1 cellular context compared by ENCODE assay signal in genomic region chr2:8573234-8573941, GRCh38.
TF ChIP-seq lines count a peak whose summit lies in the region.

No MANE protein-coding gene starts in this region.

TF ChIP-seq in HepG2, 621 proteins besides CTCF, POLR2A, EP300 and RAD21 (continued from another document and continues in another):
- no peak for TF ChIP-seq REXO4 (CRISPR knock-in tag; IDR thresholded peaks at IDR 0.05; ENCODE audit: borderline replicate concordance)
- TF ChIP-seq ZNF614 (CRISPR knock-in tag; IDR thresholded peaks at IDR 0.05; ENCODE audit: borderline replicate concordance), result no peak
- TF ChIP-seq ZBTB1 (CRISPR knock-in tag; IDR thresholded peaks at IDR 0.05; ENCODE audit: borderline replicate concordance), result no peak
- TF ChIP-seq, protein P1, sequence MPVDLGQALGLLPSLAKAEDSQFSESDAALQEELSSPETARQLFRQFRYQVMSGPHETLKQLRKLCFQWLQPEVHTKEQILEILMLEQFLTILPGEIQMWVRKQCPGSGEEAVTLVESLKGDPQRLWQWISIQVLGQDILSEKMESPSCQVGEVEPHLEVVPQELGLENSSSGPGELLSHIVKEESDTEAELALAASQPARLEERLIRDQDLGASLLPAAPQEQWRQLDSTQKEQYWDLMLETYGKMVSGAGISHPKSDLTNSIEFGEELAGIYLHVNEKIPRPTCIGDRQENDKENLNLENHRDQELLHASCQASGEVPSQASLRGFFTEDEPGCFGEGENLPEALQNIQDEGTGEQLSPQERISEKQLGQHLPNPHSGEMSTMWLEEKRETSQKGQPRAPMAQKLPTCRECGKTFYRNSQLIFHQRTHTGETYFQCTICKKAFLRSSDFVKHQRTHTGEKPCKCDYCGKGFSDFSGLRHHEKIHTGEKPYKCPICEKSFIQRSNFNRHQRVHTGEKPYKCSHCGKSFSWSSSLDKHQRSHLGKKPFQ (CRISPR knock-in tag; IDR thresholded peaks at IDR 0.05; ENCODE audit: insufficient replicate concordance), result peak; percentile 23
- TF ChIP-seq ZNF124 (CRISPR knock-in tag; IDR thresholded peaks at IDR 0.05), result no peak
- no peak for TF ChIP-seq KDM4B (CRISPR knock-in tag; IDR thresholded peaks at IDR 0.05)
- TF ChIP-seq SETDB1 (CRISPR knock-in tag; IDR thresholded peaks at IDR 0.05; ENCODE audit: borderline replicate concordance), result no peak
- TF ChIP-seq ZNF253 (CRISPR knock-in tag; IDR thresholded peaks at IDR 0.05; ENCODE audit: borderline replicate concordance), result 0 out of 2 replicates have a peak, but pooled peaks have one; percentile 17
- no peak for TF ChIP-seq ZNF652 (CRISPR knock-in tag; IDR thresholded peaks at IDR 0.05; ENCODE audit: borderline replicate concordance, low read depth)
- no peak for TF ChIP-seq ZBTB49 (CRISPR knock-in tag; IDR thresholded peaks at IDR 0.05; ENCODE audit: borderline replicate concordance)
- no peak; the same call in 1 of the 2 replicates for TF ChIP-seq ZNF558 (CRISPR knock-in tag; IDR thresholded peaks at IDR 0.05; ENCODE audit: borderline replicate concordance)
- no peak for TF ChIP-seq ZNF83 (CRISPR knock-in tag; IDR thresholded peaks at IDR 0.05; ENCODE audit: borderline replicate concordance)
- no peak for TF ChIP-seq CC2D1A (CRISPR knock-in tag; IDR thresholded peaks at IDR 0.05)
- TF ChIP-seq MLX (CRISPR knock-in tag; IDR thresholded peaks at IDR 0.05), result no peak
- TF ChIP-seq MAF1 (CRISPR knock-in tag; IDR thresholded peaks at IDR 0.05; ENCODE audit: borderline replicate concordance), result no peak
- TF ChIP-seq ZSCAN22 (CRISPR knock-in tag; IDR thresholded peaks at IDR 0.05), result 0 out of 2 replicates have a peak, but pooled peaks have one; percentile 14
- no peak for TF ChIP-seq ASH2L (IDR thresholded peaks at IDR 0.05; ENCODE audit: insufficient read length, low read depth, low read length)
- TF ChIP-seq ZNF343 (CRISPR knock-in tag; IDR thresholded peaks at IDR 0.05), result no peak
- no peak; the same call in 1 of the 2 replicates for TF ChIP-seq JUN (CRISPR knock-in tag; IDR thresholded peaks at IDR 0.05)
- TF ChIP-seq HMGXB3 (CRISPR knock-in tag; IDR thresholded peaks at IDR 0.05; ENCODE audit: borderline replicate concordance), result no peak
- no peak for TF ChIP-seq RORA (CRISPR knock-in tag; IDR thresholded peaks at IDR 0.05)
- TF ChIP-seq, protein P2, sequence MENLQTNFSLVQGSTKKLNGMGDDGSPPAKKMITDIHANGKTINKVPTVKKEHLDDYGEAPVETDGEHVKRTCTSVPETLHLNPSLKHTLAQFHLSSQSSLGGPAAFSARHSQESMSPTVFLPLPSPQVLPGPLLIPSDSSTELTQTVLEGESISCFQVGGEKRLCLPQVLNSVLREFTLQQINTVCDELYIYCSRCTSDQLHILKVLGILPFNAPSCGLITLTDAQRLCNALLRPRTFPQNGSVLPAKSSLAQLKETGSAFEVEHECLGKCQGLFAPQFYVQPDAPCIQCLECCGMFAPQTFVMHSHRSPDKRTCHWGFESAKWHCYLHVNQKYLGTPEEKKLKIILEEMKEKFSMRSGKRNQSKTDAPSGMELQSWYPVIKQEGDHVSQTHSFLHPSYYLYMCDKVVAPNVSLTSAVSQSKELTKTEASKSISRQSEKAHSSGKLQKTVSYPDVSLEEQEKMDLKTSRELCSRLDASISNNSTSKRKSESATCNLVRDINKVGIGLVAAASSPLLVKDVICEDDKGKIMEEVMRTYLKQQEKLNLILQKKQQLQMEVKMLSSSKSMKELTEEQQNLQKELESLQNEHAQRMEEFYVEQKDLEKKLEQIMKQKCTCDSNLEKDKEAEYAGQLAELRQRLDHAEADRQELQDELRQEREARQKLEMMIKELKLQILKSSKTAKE (CRISPR knock-in tag; IDR thresholded peaks at IDR 0.05; ENCODE audit: borderline replicate concordance), result no peak; the same call in 1 of the 2 replicates
- TF ChIP-seq ZNF616 (CRISPR knock-in tag; IDR thresholded peaks at IDR 0.05; ENCODE audit: low read depth), result no peak
- no peak for TF ChIP-seq BATF2 (CRISPR knock-in tag; IDR thresholded peaks at IDR 0.05)
- TF ChIP-seq SUZ12 (IDR thresholded peaks at IDR 0.05; ENCODE audit: low read depth, low read length), result no peak
- no peak; the same call in 1 of the 2 replicates for TF ChIP-seq ETS1 (CRISPR knock-in tag; IDR thresholded peaks at IDR 0.05)
- TF ChIP-seq ZNF503 (CRISPR knock-in tag; IDR thresholded peaks at IDR 0.05), result no peak
- TF ChIP-seq ZNF510 (CRISPR knock-in tag; IDR thresholded peaks at IDR 0.05; ENCODE audit: low read depth), result no peak
- TF ChIP-seq FOXM1 (CRISPR knock-in tag; IDR thresholded peaks at IDR 0.05), result no peak
- TF ChIP-seq TCF7 (IDR thresholded peaks at IDR 0.05; ENCODE audit: low read depth), result no peak
- TF ChIP-seq, protein P3, sequence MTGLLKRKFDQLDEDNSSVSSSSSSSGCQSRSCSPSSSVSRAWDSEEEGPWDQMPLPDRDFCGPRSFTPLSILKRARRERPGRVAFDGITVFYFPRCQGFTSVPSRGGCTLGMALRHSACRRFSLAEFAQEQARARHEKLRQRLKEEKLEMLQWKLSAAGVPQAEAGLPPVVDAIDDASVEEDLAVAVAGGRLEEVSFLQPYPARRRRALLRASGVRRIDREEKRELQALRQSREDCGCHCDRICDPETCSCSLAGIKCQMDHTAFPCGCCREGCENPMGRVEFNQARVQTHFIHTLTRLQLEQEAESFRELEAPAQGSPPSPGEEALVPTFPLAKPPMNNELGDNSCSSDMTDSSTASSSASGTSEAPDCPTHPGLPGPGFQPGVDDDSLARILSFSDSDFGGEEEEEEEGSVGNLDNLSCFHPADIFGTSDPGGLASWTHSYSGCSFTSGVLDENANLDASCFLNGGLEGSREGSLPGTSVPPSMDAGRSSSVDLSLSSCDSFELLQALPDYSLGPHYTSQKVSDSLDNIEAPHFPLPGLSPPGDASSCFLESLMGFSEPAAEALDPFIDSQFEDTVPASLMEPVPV (CRISPR knock-in tag; IDR thresholded peaks at IDR 0.05), result peak; percentile 26; the same call in 1 of the 2 replicates
- TF ChIP-seq JUNB (CRISPR knock-in tag; IDR thresholded peaks at IDR 0.05; ENCODE audit: borderline replicate concordance), result no peak
- no peak; the same call in 1 of the 2 replicates for TF ChIP-seq ZNF703 (CRISPR knock-in tag; IDR thresholded peaks at IDR 0.05; ENCODE audit: borderline replicate concordance)
- TF ChIP-seq, protein P4, sequence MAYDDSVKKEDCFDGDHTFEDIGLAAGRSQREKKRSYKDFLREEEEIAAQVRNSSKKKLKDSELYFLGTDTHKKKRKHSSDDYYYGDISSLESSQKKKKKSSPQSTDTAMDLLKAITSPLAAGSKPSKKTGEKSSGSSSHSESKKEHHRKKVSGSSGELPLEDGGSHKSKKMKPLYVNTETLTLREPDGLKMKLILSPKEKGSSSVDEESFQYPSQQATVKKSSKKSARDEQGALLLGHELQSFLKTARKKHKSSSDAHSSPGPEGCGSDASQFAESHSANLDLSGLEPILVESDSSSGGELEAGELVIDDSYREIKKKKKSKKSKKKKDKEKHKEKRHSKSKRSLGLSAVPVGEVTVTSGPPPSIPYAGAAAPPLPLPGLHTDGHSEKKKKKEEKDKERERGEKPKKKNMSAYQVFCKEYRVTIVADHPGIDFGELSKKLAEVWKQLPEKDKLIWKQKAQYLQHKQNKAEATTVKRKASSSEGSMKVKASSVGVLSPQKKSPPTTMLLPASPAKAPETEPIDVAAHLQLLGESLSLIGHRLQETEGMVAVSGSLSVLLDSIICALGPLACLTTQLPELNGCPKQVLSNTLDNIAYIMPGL (CRISPR knock-in tag; IDR thresholded peaks at IDR 0.05; ENCODE audit: borderline replicate concordance in 1 of 2, low read depth in 1 of 2), result no peak; a peak in 1 of 4 replicates
- TF ChIP-seq, protein P5, sequence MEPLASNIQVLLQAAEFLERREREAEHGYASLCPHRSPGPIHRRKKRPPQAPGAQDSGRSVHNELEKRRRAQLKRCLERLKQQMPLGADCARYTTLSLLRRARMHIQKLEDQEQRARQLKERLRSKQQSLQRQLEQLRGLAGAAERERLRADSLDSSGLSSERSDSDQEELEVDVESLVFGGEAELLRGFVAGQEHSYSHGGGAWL (CRISPR knock-in tag; IDR thresholded peaks at IDR 0.05), result no peak
- no peak for TF ChIP-seq NFE2 (CRISPR knock-in tag; IDR thresholded peaks at IDR 0.05)
- TF ChIP-seq ZBTB20 (CRISPR knock-in tag; IDR thresholded peaks at IDR 0.05; ENCODE audit: borderline replicate concordance, low read depth), result no peak
- TF ChIP-seq ZNF776 (CRISPR knock-in tag; IDR thresholded peaks at IDR 0.05), result no peak
- TF ChIP-seq GABPB1 (CRISPR knock-in tag; IDR thresholded peaks at IDR 0.05), result no peak
- TF ChIP-seq ZNF839 (CRISPR knock-in tag; IDR thresholded peaks at IDR 0.05; ENCODE audit: borderline replicate concordance), result no peak
- no peak for TF ChIP-seq ISX (CRISPR knock-in tag; conservative IDR thresholded peaks at IDR 0.05)
- no peak for TF ChIP-seq SRY (CRISPR knock-in tag; IDR thresholded peaks at IDR 0.05)
- no peak for TF ChIP-seq SP2 (CRISPR knock-in tag; IDR thresholded peaks at IDR 0.05)
- no peak for TF ChIP-seq NFIB (CRISPR knock-in tag; IDR thresholded peaks at IDR 0.05; ENCODE audit: borderline replicate concordance)
- no peak; the same call in 1 of the 2 replicates for TF ChIP-seq KDM5B (CRISPR knock-in tag; IDR thresholded peaks at IDR 0.05; ENCODE audit: borderline replicate concordance)
- no peak for TF ChIP-seq GZF1 (CRISPR knock-in tag; IDR thresholded peaks at IDR 0.05)
